In genomic region chr4:53576218-53576617, GRCh38 we compare ENCODE assay signal across 14 cellular contexts. TPM values are rescaled to one million over a fixed set of nuclear protein-coding genes. Genes with fewer than 3 reads are reported as not detected.
"Had no signal": no experiment of that assay in that cellular context is flagged by ENCODE, and none has a peak within 500 bp of the region (broad histone marks: within the 10 kb centered on the region; RNA-seq: fewer than 3 reads in every experiment).

No MANE protein-coding gene starts in this region.

- H3K4me1 ChIP-seq: testis had no signal

- ATAC-seq: activated naive CD4-positive, alpha-beta T cell treated with anti-CD3 and anti-CD28 coated beads, Interleukin-2, amount 50 U/mL, for 72 hours; naive thymus-derived CD4-positive, alpha-beta T cell; stimulated activated naive CD8-positive, alpha-beta T cell treated with anti-CD3 and anti-CD28 coated beads, Interleukin-15, amount 100 ng/mL, for 72 hours had no signal

- H3K27me3 ChIP-seq: testis had no signal

- H3K4me3 ChIP-seq: lung, testis had no signal

- DNase-seq: activated effector memory CD4-positive, alpha-beta T cell treated with Interleukin-2 at 50 U/mL for 16 hours; activated T-cell treated with anti-CD3 and anti-CD28 coated beads, Interleukin-2, amount 50 U/mL, for 1 hour; effector memory CD4-positive, alpha-beta T cell; hypothalamus; naive thymus-derived CD4-positive, alpha-beta T cell; nucleus accumbens; stimulated activated CD4-positive, alpha-beta T cell treated with anti-CD3 and anti-CD28 coated beads, Interleukin-15, amount 100 ng/mL, for 24 hours; stimulated activated CD4-positive, alpha-beta T cell treated with anti-CD3 and anti-CD28 coated beads, Interleukin-4, amount 100 ng/mL, for 24 hours; stimulated activated naive CD8-positive, alpha-beta T cell treated with anti-CD3 and anti-CD28 coated beads, Interleukin-15, amount 100 ng/mL, for 72 hours; T-helper 2 cell; testis had no signal

- H3K27ac ChIP-seq: epithelial cell of prostate, testis had no signal

- H3K9me3 ChIP-seq: testis had no signal

RNA-seq across cellular contexts. Expression of gene LNX1, which starts 15.1 kb away (rescaled TPM):
- total RNA-seq: activated naive CD4-positive, alpha-beta T cell treated with anti-CD3 and anti-CD28 coated beads, Interleukin-2, amount 50 U/mL, for 72 hours; naive thymus-derived CD4-positive, alpha-beta T cell had no signal
